10 cellular contexts compared by ENCODE assay signal in genomic region chr1:89890085-89890754, GRCh38.
DNase-seq lines count a peak whose midpoint lies in the region; ATAC-seq, FAIRE-seq and TF ChIP-seq lines count a peak whose summit lies in the region.
"Had no signal": no experiment of that assay in that cellular context is flagged by ENCODE, and none has a peak within 500 bp of the region (broad histone marks: within the 10 kb centered on the region; RNA-seq: fewer than 3 reads in every experiment).

No MANE protein-coding gene starts in this region.

- H3K4me3 ChIP-seq in MG63: no peak overlapping the region
- no peak overlapping the region for H3K4me3 ChIP-seq in cardiac fibroblast (replicated peaks in 1 of 2; ENCODE audit: low read depth in 2 of 2, low read length in 2 of 2)

- H3K27me3 ChIP-seq in MG63: no peaks in the 10 kb centered on the region

- TF ChIP-seq CTCF in cardiac fibroblast (IDR thresholded peaks at IDR 0.05; ENCODE audit: low read depth, low read length) (no peak), omental fat pad (IDR thresholded peaks at IDR 0.05) (no peak)

- DNase-seq in GM04504 (ENCODE audit: low read depth): peak; percentile 68
- peak; percentile 10 for DNase-seq in MG63
- DNase-seq in cardiac fibroblast (ENCODE audit: low read depth in 2 of 2): peak; percentile 44 to 89
- no peak for DNase-seq in omental fat pad (ENCODE audit: low spot score)
- no peak for DNase-seq in NCI-H2227 treated with DMSO at 0.1 percent for 48 hours (lab: John Stamatoyannopoulos, UW)
- no peak for DNase-seq in frontal cortex (ENCODE audit: low spot score in 2 of 2)
- DNase-seq: Karpas-422, NCI-H524 treated with DMSO at 0.1 percent for 48 hours had no signal

- ATAC-seq in omental fat pad (ENCODE audit: low FRiP score): peak; percentile 45
- no peak for ATAC-seq in HG02870 (IDR thresholded peaks at IDR 0.05; ENCODE audit: unreplicated experiment)

- H3K9me3 ChIP-seq in MG63: peaks cover 2% of the 10 kb centered on the region; the same call in 1 of the 2 replicates

- no peak for FAIRE-seq in frontal cortex (lab: Jason Lieb, UNC)
- FAIRE-seq: GM19239 had no signal

- no peaks in the 10 kb centered on the region; the same call in 1 of the 2 replicates for H3K36me3 ChIP-seq in MG63

Comparison
In these comparisons a context has a peak if more than half of its experiments do, and no peak if none do; other contexts are left out.
1. DNase-seq: peak in GM04504 (single experiment), MG63 (single experiment) and cardiac fibroblast (2 of 2); none in omental fat pad (single experiment), NCI-H2227 treated with DMSO at 0.1 percent for 48 hours (single experiment) and frontal cortex (0 of 2).